12 cellular contexts compared by ENCODE assay signal in the genomic region with DNA sequence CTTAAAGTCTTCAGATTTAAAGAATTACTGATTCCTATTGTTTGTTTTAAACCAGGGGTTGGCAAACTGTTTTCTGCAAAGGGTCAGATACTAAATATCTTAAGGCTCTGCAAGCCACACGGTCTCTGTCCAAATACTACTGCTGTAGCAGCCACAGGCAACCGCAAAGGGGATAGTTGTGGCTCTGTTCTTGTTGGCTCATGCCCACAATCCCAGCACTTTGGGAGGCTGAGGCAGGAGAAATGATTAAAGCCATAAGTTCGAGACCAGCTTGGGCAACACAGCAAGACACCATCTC. TPM values are rescaled to one million over a fixed set of nuclear protein-coding genes. Genes with fewer than 3 reads are reported as not detected.
DNase-seq lines count a peak whose midpoint lies in the region; ATAC-seq and TF ChIP-seq lines count a peak whose summit lies in the region.
"Had no signal": no experiment of that assay in that cellular context is flagged by ENCODE, and none has a peak within 500 bp of the region (broad histone marks: within the 10 kb centered on the region; RNA-seq: fewer than 3 reads in every experiment).

No MANE protein-coding gene starts in this region.

- H4K20me1 ChIP-seq in OCI-LY1 (ENCODE audit: insufficient read depth, low read length), result no peaks in the 10 kb centered on the region

- TF ChIP-seq POLR2A in thyroid gland (IDR thresholded peaks at IDR 0.05) (no peak), spleen (IDR thresholded peaks at IDR 0.05) (no peak)

- H3K4me3 ChIP-seq in heart right ventricle, result no peak overlapping the region
- H3K4me3 ChIP-seq in OCI-LY1 (ENCODE audit: low read depth, low read length, poor library complexity, severe bottlenecking), result no peak overlapping the region
- H3K4me3 ChIP-seq in fibroblast of mammary gland (ENCODE audit: control insufficient read depth, low read depth, low read length), result no peak overlapping the region
- no peak overlapping the region for H3K4me3 ChIP-seq in thyroid gland (replicated peaks in 1 of 3)
- no peak overlapping the region for H3K4me3 ChIP-seq in spleen

- TF ChIP-seq CTCF in heart right ventricle (IDR thresholded peaks at IDR 0.05) (no peak), OCI-LY1 (IDR thresholded peaks at IDR 0.05; ENCODE audit: low read length) (no peak), fibroblast of mammary gland (conservative IDR thresholded peaks at IDR 0.05; ENCODE audit: control insufficient read depth, insufficient read depth, low read depth, low read length) (no peak), thyroid gland (IDR thresholded peaks at IDR 0.05) (no peak), spleen (IDR thresholded peaks at IDR 0.05 in 8 of 11, conservative IDR thresholded peaks at IDR 0.05 in 3 of 11) (no peak)

- intact Hi-C loops in heart right ventricle (cut with DNase I) (loop anchor here in 1 of 10 donors (10.0 kb wide), 1 partner anchor 611 kb away; the partner anchor contains the start of gene PTPRS), cardiac septum (cut with DNase I) (loop anchor here (5.0 kb wide), 1 partner anchor 128 kb away; no protein-coding TSS in a partner anchor), thyroid gland (cut with DNase I) (no loop called here), spleen (cut with DNase I; ENCODE audit: low total_unique reads) (no loop called here)

- 55 to 58% methylated on average over 3 of the region's 3 CpGs for WGBS in heart right ventricle, 2 donors
- 72 to 73% methylated on average over 3 of the region's 3 CpGs for WGBS in thyroid gland, 2 donors
- 56 to 92% (median 89%) methylated on average over 3 of the region's 3 CpGs for WGBS in spleen, 5 donors

- peak overlapping the region; percentile 18; the same call in 1 of the 2 replicates for H3K4me2 ChIP-seq in OCI-LY1 (ENCODE audit: low read length)

- no peaks in the 10 kb centered on the region for H3F3A ChIP-seq in OCI-LY1 (ENCODE audit: insufficient read depth, low read length)

- peaks cover 0 to 11% (median 0%) of the 10 kb centered on the region in 9 donors for H3K36me3 ChIP-seq in heart right ventricle
- H3K36me3 ChIP-seq in OCI-LY1 (ENCODE audit: insufficient read depth, low read length), result peaks cover 4% of the 10 kb centered on the region; the same call in 1 of the 2 replicates
- H3K36me3 ChIP-seq in thyroid gland, result no peaks in the 10 kb centered on the region
- peaks cover 0 to 34% (median 0%) of the 10 kb centered on the region in 6 donors for H3K36me3 ChIP-seq in spleen

- H3K9ac ChIP-seq in OCI-LY1 (ENCODE audit: low read length), result no peak overlapping the region; the same call in 1 of the 2 replicates

- H3K27me3 ChIP-seq in heart right ventricle (no peaks in the 10 kb centered on the region), OCI-LY1 (ENCODE audit: insufficient read depth, low read length) (no peaks in the 10 kb centered on the region), thyroid gland (no peaks in the 10 kb centered on the region), spleen (replicated peaks in 1 of 7) (no peaks in the 10 kb centered on the region)

- peak overlapping the region in 9 of 10 donors; percentile 38 to 82 (median 68) for H3K27ac ChIP-seq in heart right ventricle
- H3K27ac ChIP-seq in OCI-LY1 (ENCODE audit: low read depth, low read length, poor library complexity, severe bottlenecking), result peak overlapping the region; percentile 98
- peak overlapping the region; percentile 67 to 93 (median 85) for H3K27ac ChIP-seq in thyroid gland
- H3K27ac ChIP-seq in spleen, result peak overlapping the region in 4 of 8 donors; percentile 48 to 87 (median 85)

- H3K79me2 ChIP-seq in OCI-LY1 (ENCODE audit: insufficient read depth, low read length), result peaks cover 67% of the 10 kb centered on the region

- ATAC-seq in heart right ventricle, result no peak
- no peak for ATAC-seq in HG02970 (IDR thresholded peaks at IDR 0.05; ENCODE audit: low FRiP score, unreplicated experiment)

- peaks cover 45 to 100% (median 95%) of the 10 kb centered on the region in 9 donors for H3K4me1 ChIP-seq in heart right ventricle
- peaks cover 76% of the 10 kb centered on the region for H3K4me1 ChIP-seq in OCI-LY1 (ENCODE audit: insufficient read depth, low read length, severe bottlenecking)
- peaks cover 67 to 71% of the 10 kb centered on the region in 2 donors for H3K4me1 ChIP-seq in thyroid gland
- H3K4me1 ChIP-seq in spleen, result peaks cover 68 to 100% (median 91%) of the 10 kb centered on the region in 6 donors

- H3K9me3 ChIP-seq in heart right ventricle, result no peaks in the 10 kb centered on the region
- no peaks in the 10 kb centered on the region for H3K9me3 ChIP-seq in OCI-LY1 (ENCODE audit: low read length)
- no peaks in the 10 kb centered on the region for H3K9me3 ChIP-seq in thyroid gland
- H3K9me3 ChIP-seq in spleen, result no peaks in the 10 kb centered on the region

- no peak for DNase-seq in heart right ventricle
- DNase-seq in cardiac septum (ENCODE audit: low spot score), result no peak
- peak; percentile 30 for DNase-seq in fibroblast of mammary gland (ENCODE audit: low read depth)
- no peak for DNase-seq in thyroid gland
- no peak for DNase-seq in spleen
- DNase-seq in mucosa of gallbladder (ENCODE audit: low spot score), result no peak
- DNase-seq: mesendoderm, MM.1S, NCI-H226, RPMI8226 had no signal

- H3K9me2 ChIP-seq in OCI-LY1 (ENCODE audit: low read depth, low read length), result no peaks in the 10 kb centered on the region

- no peak overlapping the region for H2AFZ ChIP-seq in OCI-LY1 (ENCODE audit: low read length)

RNA-seq across cellular contexts. Expression of gene RANBP3, which starts 22.4 kb away (rescaled TPM):
- total RNA-seq in heart right ventricle (10 to 100 TPM; 51.4 to 76.1 (median 63.3) TPM), cardiac septum (49.0 TPM), thyroid gland (100 to 1,000 TPM in 1 of 4 donors, 10 to 100 TPM in 3; 57.8 to 148 (median 82.7) TPM), spleen (10 to 100 TPM; 68.5 to 92.9 (median 71.2) TPM), mucosa of gallbladder (75.5 TPM)
- polyA plus RNA-seq in heart right ventricle (10 to 100 TPM; 29.5 to 45.2 TPM), spleen (10 to 100 TPM; 27.5 to 44.3 (median 30.2) TPM)

RNA-seq across cellular contexts. Expression of gene CAPS, which starts 41.5 kb away (rescaled TPM):
- total RNA-seq in heart right ventricle (1 to 10 TPM; 1.3 to 4.2 (median 2.8) TPM), cardiac septum (2.7 TPM), thyroid gland (10 to 100 TPM in 3 of 4 donors, 1 to 10 TPM in 1; 9.0 to 48.8 (median 26.3) TPM), spleen (10 to 100 TPM; 14.7 to 20.7 (median 17.6) TPM), mucosa of gallbladder (82.5 TPM)
- polyA plus RNA-seq in heart right ventricle (10 to 100 TPM in 1 of 2 donors, 1 to 10 TPM in 1; 3.2 to 14.1 TPM), spleen (10 to 100 TPM; 23.7 to 61.8 (median 51.3) TPM)

RNA-seq across cellular contexts. Expression of gene VMAC, which starts 50.9 kb away (rescaled TPM):
- total RNA-seq in heart right ventricle (1 to 10 TPM; 1.3 to 3.9 (median 2.5) TPM), cardiac septum (2.4 TPM), thyroid gland (10 to 100 TPM; 14.3 to 27.2 (median 17.8) TPM), spleen (10 to 100 TPM in 6 of 7 donors, 1 to 10 TPM in 1; 8.5 to 15.9 (median 12.5) TPM), mucosa of gallbladder (12.7 TPM)
- polyA plus RNA-seq in heart right ventricle (1 to 10 TPM; 1.4 to 5.8 TPM), spleen (1 to 10 TPM; 2.1 to 9.6 (median 3.3) TPM)

RNA-seq across cellular contexts. Expression of gene NDUFA11, which starts 52.0 kb away (rescaled TPM):
- total RNA-seq in heart right ventricle, result 100 to 1,000 TPM; 451 to 574 (median 513) TPM
- 1,000 to 10,000 TPM in 1 of 2 donors, 100 to 1,000 TPM in 1; 760 to 1,143 TPM for polyA plus RNA-seq in heart right ventricle
- 414 TPM for total RNA-seq in cardiac septum
- 100 to 1,000 TPM; 115 to 325 (median 195) TPM for total RNA-seq in thyroid gland
- total RNA-seq in spleen, result 100 to 1,000 TPM in 6 of 7 donors, 10 to 100 TPM in 1; 83.8 to 156 (median 116) TPM
- 100 to 1,000 TPM; 252 to 377 (median 345) TPM for polyA plus RNA-seq in spleen
- 244 TPM for total RNA-seq in mucosa of gallbladder
